In the genomic region with DNA sequence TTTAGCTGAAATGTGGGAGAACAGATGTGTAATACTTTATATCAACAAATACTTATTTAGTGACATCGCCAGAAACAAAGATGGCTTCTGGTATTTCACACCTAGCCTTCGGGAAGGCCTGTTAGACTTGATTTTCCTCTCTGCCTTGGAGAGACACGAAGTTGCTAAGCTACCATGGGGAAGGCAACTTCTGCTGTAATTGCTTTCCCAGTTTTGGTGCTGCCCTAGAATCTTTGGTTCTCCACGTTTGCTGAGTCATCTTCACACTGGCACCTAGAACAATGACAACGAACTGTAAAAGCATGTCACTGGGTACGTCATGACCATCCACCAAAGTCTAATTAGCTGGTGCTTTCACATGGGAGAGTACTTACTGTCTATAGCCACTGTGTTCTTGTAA, we compare ENCODE assay signal across 1 cellular context.
TF ChIP-seq lines count a peak whose summit lies in the region.

No MANE protein-coding gene starts in this region.

TF ChIP-seq in K562, 482 proteins besides CTCF, POLR2A, EP300 and RAD21 (continued from another document and continues in another):
- TF ChIP-seq EZH2 (IDR thresholded peaks at IDR 0.05; ENCODE audit: borderline replicate concordance, low read depth, low read length) (no peak), COPS2 (conservative IDR thresholded peaks at IDR 0.05) (no peak), YY1 (IDR thresholded peaks at IDR 0.05; ENCODE audit: borderline replicate concordance in 1 of 3, control insufficient read depth in 1 of 3, extremely low read depth in 1 of 3, insufficient read depth in 3 of 3, insufficient read length in 1 of 3, insufficient replicate concordance in 2 of 3, low read depth in 1 of 3, low read length in 2 of 3) (peak in 1 of 3 experiments; percentile 34), PTRF (tag; IDR thresholded peaks at IDR 0.05) (no peak), OTX1 (CRISPR knock-in tag; IDR thresholded peaks at IDR 0.05) (no peak), ZC3H4 (CRISPR knock-in tag; IDR thresholded peaks at IDR 0.05; ENCODE audit: borderline replicate concordance) (no peak), ZNF830 (CRISPR knock-in tag; IDR thresholded peaks at IDR 0.05) (no peak), NFE2L1 (tag; IDR thresholded peaks at IDR 0.05; ENCODE audit: borderline replicate concordance, low read depth) (peak; percentile 77), TCF3 (CRISPR knock-in tag; IDR thresholded peaks at IDR 0.05) (no peak), PYGO2 (tag; IDR thresholded peaks at IDR 0.05) (no peak), ZNF507 (tag; conservative IDR thresholded peaks at IDR 0.05) (no peak), MAFG (tag; conservative IDR thresholded peaks at IDR 0.05) (peak; percentile 96), L3MBTL2 (IDR thresholded peaks at IDR 0.05) (no peak), ZNF224 (CRISPR knock-in tag; IDR thresholded peaks at IDR 0.05) (no peak), BACH1 (tag; IDR thresholded peaks at IDR 0.05) (peak; percentile 73; the same call in 1 of the 2 replicates), ZNF324 (CRISPR knock-in tag; IDR thresholded peaks at IDR 0.05) (no peak), TRIM28 (IDR thresholded peaks at IDR 0.05) (no peak), ATF1 (CRISPR knock-in tag; IDR thresholded peaks at IDR 0.05) (no peak), ATF1 (tag; IDR thresholded peaks at IDR 0.05) (peak; percentile 44; the same call in 1 of the 2 replicates), ZEB2 (IDR thresholded peaks at IDR 0.05) (no peak), PRPF4 (IDR thresholded peaks at IDR 0.05; ENCODE audit: insufficient read depth, low read depth, low read length, poor library complexity, severe bottlenecking) (no peak), RBM22 (IDR thresholded peaks at IDR 0.05; ENCODE audit: low read depth, low read length, poor library complexity, severe bottlenecking) (no peak), HDAC2 (IDR thresholded peaks at IDR 0.05) (no peak), HCFC1 (IDR thresholded peaks at IDR 0.05; ENCODE audit: low read depth, low read length) (no peak), MCM3 (IDR thresholded peaks at IDR 0.05) (no peak), SMAD4 (CRISPR knock-in tag; conservative IDR thresholded peaks at IDR 0.05) (no peak)
- TF ChIP-seq, protein P1, sequence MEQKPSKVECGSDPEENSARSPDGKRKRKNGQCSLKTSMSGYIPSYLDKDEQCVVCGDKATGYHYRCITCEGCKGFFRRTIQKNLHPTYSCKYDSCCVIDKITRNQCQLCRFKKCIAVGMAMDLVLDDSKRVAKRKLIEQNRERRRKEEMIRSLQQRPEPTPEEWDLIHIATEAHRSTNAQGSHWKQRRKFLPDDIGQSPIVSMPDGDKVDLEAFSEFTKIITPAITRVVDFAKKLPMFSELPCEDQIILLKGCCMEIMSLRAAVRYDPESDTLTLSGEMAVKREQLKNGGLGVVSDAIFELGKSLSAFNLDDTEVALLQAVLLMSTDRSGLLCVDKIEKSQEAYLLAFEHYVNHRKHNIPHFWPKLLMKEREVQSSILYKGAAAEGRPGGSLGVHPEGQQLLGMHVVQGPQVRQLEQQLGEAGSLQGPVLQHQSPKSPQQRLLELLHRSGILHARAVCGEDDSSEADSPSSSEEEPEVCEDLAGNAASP (IDR thresholded peaks at IDR 0.05), result no peak
- TF ChIP-seq, protein P2, sequence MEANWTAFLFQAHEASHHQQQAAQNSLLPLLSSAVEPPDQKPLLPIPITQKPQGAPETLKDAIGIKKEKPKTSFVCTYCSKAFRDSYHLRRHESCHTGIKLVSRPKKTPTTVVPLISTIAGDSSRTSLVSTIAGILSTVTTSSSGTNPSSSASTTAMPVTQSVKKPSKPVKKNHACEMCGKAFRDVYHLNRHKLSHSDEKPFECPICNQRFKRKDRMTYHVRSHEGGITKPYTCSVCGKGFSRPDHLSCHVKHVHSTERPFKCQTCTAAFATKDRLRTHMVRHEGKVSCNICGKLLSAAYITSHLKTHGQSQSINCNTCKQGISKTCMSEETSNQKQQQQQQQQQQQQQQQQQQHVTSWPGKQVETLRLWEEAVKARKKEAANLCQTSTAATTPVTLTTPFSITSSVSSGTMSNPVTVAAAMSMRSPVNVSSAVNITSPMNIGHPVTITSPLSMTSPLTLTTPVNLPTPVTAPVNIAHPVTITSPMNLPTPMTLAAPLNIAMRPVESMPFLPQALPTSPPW (CRISPR knock-in tag; IDR thresholded peaks at IDR 0.05), result no peak
- TF ChIP-seq, protein P3, sequence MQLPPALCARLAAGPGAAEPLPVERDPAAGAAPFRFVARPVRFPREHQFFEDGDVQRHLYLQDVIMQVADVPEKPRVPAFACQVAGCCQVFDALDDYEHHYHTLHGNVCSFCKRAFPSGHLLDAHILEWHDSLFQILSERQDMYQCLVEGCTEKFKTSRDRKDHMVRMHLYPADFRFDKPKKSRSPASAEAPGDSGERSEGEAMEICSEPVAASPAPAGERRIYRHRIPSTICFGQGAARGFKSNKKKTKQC (CRISPR knock-in tag; IDR thresholded peaks at IDR 0.05), result no peak
- TF ChIP-seq, protein P4, sequence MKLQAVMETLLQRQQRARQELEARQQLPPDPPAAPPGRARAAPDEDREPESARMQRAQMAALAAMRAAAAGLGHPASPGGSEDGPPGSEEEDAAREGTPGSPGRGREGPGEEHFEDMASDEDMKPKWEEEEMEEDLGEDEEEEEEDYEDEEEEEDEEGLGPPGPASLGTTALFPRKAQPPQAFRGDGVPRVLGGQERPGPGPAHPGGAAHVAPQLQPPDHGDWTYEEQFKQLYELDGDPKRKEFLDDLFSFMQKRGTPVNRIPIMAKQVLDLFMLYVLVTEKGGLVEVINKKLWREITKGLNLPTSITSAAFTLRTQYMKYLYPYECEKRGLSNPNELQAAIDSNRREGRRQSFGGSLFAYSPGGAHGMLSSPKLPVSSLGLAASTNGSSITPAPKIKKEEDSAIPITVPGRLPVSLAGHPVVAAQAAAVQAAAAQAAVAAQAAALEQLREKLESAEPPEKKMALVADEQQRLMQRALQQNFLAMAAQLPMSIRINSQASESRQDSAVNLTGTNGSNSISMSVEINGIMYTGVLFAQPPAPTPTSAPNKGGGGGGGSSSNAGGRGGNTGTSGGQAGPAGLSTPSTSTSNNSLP (IDR thresholded peaks at IDR 0.05; ENCODE audit: borderline replicate concordance, low read depth, low read length), result no peak
- TF ChIP-seq, protein P5, sequence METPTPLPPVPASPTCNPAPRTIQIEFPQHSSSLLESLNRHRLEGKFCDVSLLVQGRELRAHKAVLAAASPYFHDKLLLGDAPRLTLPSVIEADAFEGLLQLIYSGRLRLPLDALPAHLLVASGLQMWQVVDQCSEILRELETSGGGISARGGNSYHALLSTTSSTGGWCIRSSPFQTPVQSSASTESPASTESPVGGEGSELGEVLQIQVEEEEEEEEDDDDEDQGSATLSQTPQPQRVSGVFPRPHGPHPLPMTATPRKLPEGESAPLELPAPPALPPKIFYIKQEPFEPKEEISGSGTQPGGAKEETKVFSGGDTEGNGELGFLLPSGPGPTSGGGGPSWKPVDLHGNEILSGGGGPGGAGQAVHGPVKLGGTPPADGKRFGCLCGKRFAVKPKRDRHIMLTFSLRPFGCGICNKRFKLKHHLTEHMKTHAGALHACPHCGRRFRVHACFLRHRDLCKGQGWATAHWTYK (CRISPR knock-in tag; IDR thresholded peaks at IDR 0.05), result no peak
- TF ChIP-seq, protein P6, sequence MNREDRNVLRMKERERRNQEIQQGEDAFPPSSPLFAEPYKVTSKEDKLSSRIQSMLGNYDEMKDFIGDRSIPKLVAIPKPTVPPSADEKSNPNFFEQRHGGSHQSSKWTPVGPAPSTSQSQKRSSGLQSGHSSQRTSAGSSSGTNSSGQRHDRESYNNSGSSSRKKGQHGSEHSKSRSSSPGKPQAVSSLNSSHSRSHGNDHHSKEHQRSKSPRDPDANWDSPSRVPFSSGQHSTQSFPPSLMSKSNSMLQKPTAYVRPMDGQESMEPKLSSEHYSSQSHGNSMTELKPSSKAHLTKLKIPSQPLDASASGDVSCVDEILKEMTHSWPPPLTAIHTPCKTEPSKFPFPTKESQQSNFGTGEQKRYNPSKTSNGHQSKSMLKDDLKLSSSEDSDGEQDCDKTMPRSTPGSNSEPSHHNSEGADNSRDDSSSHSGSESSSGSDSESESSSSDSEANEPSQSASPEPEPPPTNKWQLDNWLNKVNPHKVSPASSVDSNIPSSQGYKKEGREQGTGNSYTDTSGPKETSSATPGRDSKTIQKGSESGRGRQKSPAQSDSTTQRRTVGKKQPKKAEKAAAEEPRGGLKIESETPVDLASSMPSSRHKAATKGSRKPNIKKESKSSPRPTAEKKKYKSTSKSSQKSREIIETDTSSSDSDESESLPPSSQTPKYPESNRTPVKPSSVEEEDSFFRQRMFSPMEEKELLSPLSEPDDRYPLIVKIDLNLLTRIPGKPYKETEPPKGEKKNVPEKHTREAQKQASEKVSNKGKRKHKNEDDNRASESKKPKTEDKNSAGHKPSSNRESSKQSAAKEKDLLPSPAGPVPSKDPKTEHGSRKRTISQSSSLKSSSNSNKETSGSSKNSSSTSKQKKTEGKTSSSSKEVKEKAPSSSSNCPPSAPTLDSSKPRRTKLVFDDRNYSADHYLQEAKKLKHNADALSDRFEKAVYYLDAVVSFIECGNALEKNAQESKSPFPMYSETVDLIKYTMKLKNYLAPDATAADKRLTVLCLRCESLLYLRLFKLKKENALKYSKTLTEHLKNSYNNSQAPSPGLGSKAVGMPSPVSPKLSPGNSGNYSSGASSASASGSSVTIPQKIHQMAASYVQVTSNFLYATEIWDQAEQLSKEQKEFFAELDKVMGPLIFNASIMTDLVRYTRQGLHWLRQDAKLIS (CRISPR knock-in tag; IDR thresholded peaks at IDR 0.05), result no peak
- TF ChIP-seq, protein P7, sequence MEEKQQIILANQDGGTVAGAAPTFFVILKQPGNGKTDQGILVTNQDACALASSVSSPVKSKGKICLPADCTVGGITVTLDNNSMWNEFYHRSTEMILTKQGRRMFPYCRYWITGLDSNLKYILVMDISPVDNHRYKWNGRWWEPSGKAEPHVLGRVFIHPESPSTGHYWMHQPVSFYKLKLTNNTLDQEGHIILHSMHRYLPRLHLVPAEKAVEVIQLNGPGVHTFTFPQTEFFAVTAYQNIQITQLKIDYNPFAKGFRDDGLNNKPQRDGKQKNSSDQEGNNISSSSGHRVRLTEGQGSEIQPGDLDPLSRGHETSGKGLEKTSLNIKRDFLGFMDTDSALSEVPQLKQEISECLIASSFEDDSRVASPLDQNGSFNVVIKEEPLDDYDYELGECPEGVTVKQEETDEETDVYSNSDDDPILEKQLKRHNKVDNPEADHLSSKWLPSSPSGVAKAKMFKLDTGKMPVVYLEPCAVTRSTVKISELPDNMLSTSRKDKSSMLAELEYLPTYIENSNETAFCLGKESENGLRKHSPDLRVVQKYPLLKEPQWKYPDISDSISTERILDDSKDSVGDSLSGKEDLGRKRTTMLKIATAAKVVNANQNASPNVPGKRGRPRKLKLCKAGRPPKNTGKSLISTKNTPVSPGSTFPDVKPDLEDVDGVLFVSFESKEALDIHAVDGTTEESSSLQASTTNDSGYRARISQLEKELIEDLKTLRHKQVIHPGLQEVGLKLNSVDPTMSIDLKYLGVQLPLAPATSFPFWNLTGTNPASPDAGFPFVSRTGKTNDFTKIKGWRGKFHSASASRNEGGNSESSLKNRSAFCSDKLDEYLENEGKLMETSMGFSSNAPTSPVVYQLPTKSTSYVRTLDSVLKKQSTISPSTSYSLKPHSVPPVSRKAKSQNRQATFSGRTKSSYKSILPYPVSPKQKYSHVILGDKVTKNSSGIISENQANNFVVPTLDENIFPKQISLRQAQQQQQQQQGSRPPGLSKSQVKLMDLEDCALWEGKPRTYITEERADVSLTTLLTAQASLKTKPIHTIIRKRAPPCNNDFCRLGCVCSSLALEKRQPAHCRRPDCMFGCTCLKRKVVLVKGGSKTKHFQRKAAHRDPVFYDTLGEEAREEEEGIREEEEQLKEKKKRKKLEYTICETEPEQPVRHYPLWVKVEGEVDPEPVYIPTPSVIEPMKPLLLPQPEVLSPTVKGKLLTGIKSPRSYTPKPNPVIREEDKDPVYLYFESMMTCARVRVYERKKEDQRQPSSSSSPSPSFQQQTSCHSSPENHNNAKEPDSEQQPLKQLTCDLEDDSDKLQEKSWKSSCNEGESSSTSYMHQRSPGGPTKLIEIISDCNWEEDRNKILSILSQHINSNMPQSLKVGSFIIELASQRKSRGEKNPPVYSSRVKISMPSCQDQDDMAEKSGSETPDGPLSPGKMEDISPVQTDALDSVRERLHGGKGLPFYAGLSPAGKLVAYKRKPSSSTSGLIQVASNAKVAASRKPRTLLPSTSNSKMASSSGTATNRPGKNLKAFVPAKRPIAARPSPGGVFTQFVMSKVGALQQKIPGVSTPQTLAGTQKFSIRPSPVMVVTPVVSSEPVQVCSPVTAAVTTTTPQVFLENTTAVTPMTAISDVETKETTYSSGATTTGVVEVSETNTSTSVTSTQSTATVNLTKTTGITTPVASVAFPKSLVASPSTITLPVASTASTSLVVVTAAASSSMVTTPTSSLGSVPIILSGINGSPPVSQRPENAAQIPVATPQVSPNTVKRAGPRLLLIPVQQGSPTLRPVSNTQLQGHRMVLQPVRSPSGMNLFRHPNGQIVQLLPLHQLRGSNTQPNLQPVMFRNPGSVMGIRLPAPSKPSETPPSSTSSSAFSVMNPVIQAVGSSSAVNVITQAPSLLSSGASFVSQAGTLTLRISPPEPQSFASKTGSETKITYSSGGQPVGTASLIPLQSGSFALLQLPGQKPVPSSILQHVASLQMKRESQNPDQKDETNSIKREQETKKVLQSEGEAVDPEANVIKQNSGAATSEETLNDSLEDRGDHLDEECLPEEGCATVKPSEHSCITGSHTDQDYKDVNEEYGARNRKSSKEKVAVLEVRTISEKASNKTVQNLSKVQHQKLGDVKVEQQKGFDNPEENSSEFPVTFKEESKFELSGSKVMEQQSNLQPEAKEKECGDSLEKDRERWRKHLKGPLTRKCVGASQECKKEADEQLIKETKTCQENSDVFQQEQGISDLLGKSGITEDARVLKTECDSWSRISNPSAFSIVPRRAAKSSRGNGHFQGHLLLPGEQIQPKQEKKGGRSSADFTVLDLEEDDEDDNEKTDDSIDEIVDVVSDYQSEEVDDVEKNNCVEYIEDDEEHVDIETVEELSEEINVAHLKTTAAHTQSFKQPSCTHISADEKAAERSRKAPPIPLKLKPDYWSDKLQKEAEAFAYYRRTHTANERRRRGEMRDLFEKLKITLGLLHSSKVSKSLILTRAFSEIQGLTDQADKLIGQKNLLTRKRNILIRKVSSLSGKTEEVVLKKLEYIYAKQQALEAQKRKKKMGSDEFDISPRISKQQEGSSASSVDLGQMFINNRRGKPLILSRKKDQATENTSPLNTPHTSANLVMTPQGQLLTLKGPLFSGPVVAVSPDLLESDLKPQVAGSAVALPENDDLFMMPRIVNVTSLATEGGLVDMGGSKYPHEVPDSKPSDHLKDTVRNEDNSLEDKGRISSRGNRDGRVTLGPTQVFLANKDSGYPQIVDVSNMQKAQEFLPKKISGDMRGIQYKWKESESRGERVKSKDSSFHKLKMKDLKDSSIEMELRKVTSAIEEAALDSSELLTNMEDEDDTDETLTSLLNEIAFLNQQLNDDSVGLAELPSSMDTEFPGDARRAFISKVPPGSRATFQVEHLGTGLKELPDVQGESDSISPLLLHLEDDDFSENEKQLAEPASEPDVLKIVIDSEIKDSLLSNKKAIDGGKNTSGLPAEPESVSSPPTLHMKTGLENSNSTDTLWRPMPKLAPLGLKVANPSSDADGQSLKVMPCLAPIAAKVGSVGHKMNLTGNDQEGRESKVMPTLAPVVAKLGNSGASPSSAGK (IDR thresholded peaks at IDR 0.05), result no peak
- TF ChIP-seq, protein P8, sequence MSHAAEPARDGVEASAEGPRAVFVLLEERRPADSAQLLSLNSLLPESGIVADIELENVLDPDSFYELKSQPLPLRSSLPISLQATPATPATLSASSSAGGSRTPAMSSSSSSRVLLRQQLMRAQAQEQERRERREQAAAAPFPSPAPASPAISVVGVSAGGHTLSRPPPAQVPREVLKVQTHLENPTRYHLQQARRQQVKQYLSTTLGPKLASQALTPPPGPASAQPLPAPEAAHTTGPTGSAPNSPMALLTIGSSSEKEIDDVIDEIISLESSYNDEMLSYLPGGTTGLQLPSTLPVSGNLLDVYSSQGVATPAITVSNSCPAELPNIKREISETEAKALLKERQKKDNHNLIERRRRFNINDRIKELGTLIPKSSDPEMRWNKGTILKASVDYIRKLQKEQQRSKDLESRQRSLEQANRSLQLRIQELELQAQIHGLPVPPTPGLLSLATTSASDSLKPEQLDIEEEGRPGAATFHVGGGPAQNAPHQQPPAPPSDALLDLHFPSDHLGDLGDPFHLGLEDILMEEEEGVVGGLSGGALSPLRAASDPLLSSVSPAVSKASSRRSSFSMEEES (CRISPR knock-in tag; IDR thresholded peaks at IDR 0.05), result no peak
